In the genomic region with DNA sequence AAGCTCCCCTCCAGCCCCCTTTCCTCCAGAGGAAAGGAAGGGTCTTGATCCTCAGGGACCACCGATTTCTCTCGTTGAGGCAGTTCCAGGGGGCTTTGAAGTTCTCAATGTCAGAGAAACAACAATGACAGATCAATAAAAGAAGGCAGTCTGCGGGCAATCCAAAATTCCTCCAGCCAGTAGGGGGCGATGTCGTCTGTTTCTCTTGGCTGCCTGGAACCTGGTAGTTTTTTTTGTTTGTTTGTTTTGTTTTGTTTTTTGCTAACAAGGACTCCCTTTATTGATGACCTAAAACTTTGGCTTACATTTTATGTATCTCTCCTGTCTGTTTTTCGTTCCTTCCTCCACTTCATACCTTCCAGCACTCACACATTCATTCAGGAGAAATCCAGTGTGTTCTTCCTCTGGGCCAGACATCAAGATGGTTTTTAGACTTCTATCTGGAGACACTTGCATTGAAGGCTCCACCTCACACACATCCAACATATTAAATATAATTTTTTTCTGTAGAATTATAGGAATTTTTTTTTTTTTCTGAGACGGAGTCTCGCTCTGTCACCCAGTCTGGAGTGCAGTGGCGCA, we compare ENCODE assay signal across 8 cellular contexts.
DNase-seq lines count a peak whose midpoint lies in the region; ATAC-seq, FAIRE-seq and TF ChIP-seq lines count a peak whose summit lies in the region.

No MANE protein-coding gene starts in this region.

- WGBS in small intestine, 3 donors, result 46 to 50% (median 46%) methylated on average over 9 of the region's 9 CpGs

- ATAC-seq in HG02571 (IDR thresholded peaks at IDR 0.05; ENCODE audit: unreplicated experiment) (no peak), GM19395 (IDR thresholded peaks at IDR 0.05; ENCODE audit: unreplicated experiment) (no peak)

- peak; percentile 34 for DNase-seq in EH (ENCODE audit: low read depth)
- peak; percentile 15 for DNase-seq in MV-4-11 (lab: John Stamatoyannopoulos, UW)
- DNase-seq in activated CD8-positive, alpha-beta memory T cell treated with anti-CD3 and anti-CD28 coated beads, Interleukin-2, amount 50 U/mL, for 24 hours (ENCODE audit: extremely low read depth), result peak; percentile 41
- peak; percentile 42 for DNase-seq in fibroblast of mammary gland (ENCODE audit: low read depth)
- peak; percentile 53 for DNase-seq in small intestine
- DNase-seq in NCI-H226, result no peak

- H3K27me3 ChIP-seq in small intestine (ENCODE audit: control insufficient read depth in 2 of 2, insufficient read depth in 2 of 2, low read length in 2 of 2), result no peaks in the 10 kb centered on the region

- H3K4me1 ChIP-seq in small intestine (ENCODE audit: control insufficient read depth in 2 of 2, insufficient read depth in 1 of 2, low read depth in 1 of 2, low read length in 1 of 2), result no peaks in the 10 kb centered on the region

- H3K9me3 ChIP-seq in small intestine (ENCODE audit: control insufficient read depth, low read depth), result no peaks in the 10 kb centered on the region

- peak; percentile 90 for TF ChIP-seq CTCF in fibroblast of mammary gland (conservative IDR thresholded peaks at IDR 0.05; ENCODE audit: control insufficient read depth, insufficient read depth, low read depth, low read length)

- FAIRE-seq in small intestine (lab: Jason Lieb, UNC), result no peak

- no peak overlapping the region for H3K27ac ChIP-seq in small intestine (ENCODE audit: low read depth in 1 of 2, low read length in 1 of 2)

- H3K36me3 ChIP-seq in small intestine (ENCODE audit: control insufficient read depth in 2 of 2, insufficient read depth in 2 of 2, low read length in 2 of 2), result no peaks in the 10 kb centered on the region

- no peak overlapping the region for H3K4me3 ChIP-seq in fibroblast of mammary gland (ENCODE audit: control insufficient read depth, low read depth, low read length)
- no peak overlapping the region for H3K4me3 ChIP-seq in small intestine (ENCODE audit: low read depth in 1 of 2, low read length in 2 of 2)
